In genomic region chr20:10902174-10902573, GRCh38 we compare ENCODE assay signal across 22 cellular contexts.
DNase-seq lines count a peak whose midpoint lies in the region; ATAC-seq, FAIRE-seq and TF ChIP-seq lines count a peak whose summit lies in the region.
"Had no signal": no experiment of that assay in that cellular context is flagged by ENCODE, and none has a peak within 500 bp of the region (broad histone marks: within the 10 kb centered on the region; RNA-seq: fewer than 3 reads in every experiment).

No MANE protein-coding gene starts in this region.

- 65% methylated on average over 1 of the region's 1 CpG for WGBS in hepatocyte (ENCODE audit: low lambda C conversion rate, missing lambda C conversion rate)

- peaks cover 22% of the 10 kb centered on the region for H3K4me1 Mint-ChIP-seq in astrocyte (ENCODE audit: low read depth, unreplicated experiment)
- no peaks in the 10 kb centered on the region for H3K4me1 Mint-ChIP-seq in immature natural killer cell
- H3K4me1 Mint-ChIP-seq: CD4-positive, alpha-beta memory T cell had no signal

- H3K9me3 ChIP-seq in astrocyte (ENCODE audit: insufficient read depth, low read depth, low read length) (no peaks in the 10 kb centered on the region), hepatocyte (ENCODE audit: low read depth) (no peaks in the 10 kb centered on the region), neuron (ENCODE audit: low read length) (no peaks in the 10 kb centered on the region), tibial artery (no peaks in the 10 kb centered on the region)
- H3K9me3 ChIP-seq: BLaER1 treated with 17β-estradiol and CSF1 and Interleukin-3, amounts not matched to agents 10 nM and 100 nM had no signal

- no peak overlapping the region for H3K9ac ChIP-seq in astrocyte (ENCODE audit: low read length)
- H3K9ac ChIP-seq: BLaER1 treated with 17β-estradiol and CSF1 and Interleukin-3, amounts not matched to agents 10 nM and 100 nM had no signal

- intact Hi-C loops in tibial artery (cut with DNase I; ENCODE audit: low total_unique reads): no loop called here

- no peaks in the 10 kb centered on the region for H3K4me1 ChIP-seq in astrocyte (ENCODE audit: insufficient read depth, low read length)
- H3K4me1 ChIP-seq in hepatocyte (ENCODE audit: insufficient read depth): peaks cover 20% of the 10 kb centered on the region
- peaks cover 19% of the 10 kb centered on the region for H3K4me1 ChIP-seq in neuron (ENCODE audit: insufficient read depth, low read length)
- H3K4me1 ChIP-seq in tibial artery: peaks cover 0 to 25% (median 16%) of the 10 kb centered on the region in 4 donors
- H3K4me1 ChIP-seq: BLaER1 treated with 17β-estradiol and CSF1 and Interleukin-3, amounts not matched to agents 10 nM and 100 nM had no signal

- ATAC-seq in GM21717 (IDR thresholded peaks at IDR 0.05; ENCODE audit: unreplicated experiment): no peak
- ATAC-seq: Panc1 had no signal

- no peak for DNase-seq in astrocyte (ENCODE audit: low read depth)
- DNase-seq in hepatocyte (ENCODE audit: low spot score): peak; percentile 19
- DNase-seq in tibial artery: no peak
- no peak for DNase-seq in HTR-8/SVneo (ENCODE audit: insufficient read length, low spot score)
- no peak for DNase-seq in immature natural killer cell
- DNase-seq: Calu3; CD4-positive, alpha-beta memory T cell; DMS153; GOT3; HCEC 1CT; KG1; NCI-H1092; NCI-H1436; NCI-H187 treated with DMSO at 0.1 percent for 48 hours; NCI-H2107; NCI-H510A had no signal

- H3K4me3 ChIP-seq in astrocyte (ENCODE audit: insufficient read depth, low read depth, low read length) (no peak overlapping the region), hepatocyte (no peak overlapping the region), neuron (ENCODE audit: low read length) (no peak overlapping the region), tibial artery (no peak overlapping the region)
- H3K4me3 ChIP-seq: BLaER1 treated with 17β-estradiol and CSF1 and Interleukin-3, amounts not matched to agents 10 nM and 100 nM had no signal

- H3K36me3 Mint-ChIP-seq in astrocyte (ENCODE audit: low read depth, unreplicated experiment) (no peaks in the 10 kb centered on the region), immature natural killer cell (no peaks in the 10 kb centered on the region)
- H3K36me3 Mint-ChIP-seq: CD4-positive, alpha-beta memory T cell had no signal

- H3K27me3 Mint-ChIP-seq in astrocyte (ENCODE audit: low read depth, unreplicated experiment): no peaks in the 10 kb centered on the region
- H3K27me3 Mint-ChIP-seq in immature natural killer cell (ENCODE audit: low read depth in 3 of 3): peaks cover 0 to 4% (median 2%) of the 10 kb centered on the region in 3 donors
- H3K27me3 Mint-ChIP-seq: CD4-positive, alpha-beta memory T cell had no signal

- H3K79me2 ChIP-seq in astrocyte (ENCODE audit: insufficient read depth, low read length) (no peaks in the 10 kb centered on the region), hepatocyte (no peaks in the 10 kb centered on the region)

- H3K27ac ChIP-seq in astrocyte (ENCODE audit: low read depth, low read length): no peak overlapping the region
- peak overlapping the region; percentile 26 for H3K27ac ChIP-seq in hepatocyte
- peak overlapping the region; percentile 21 to 28 for H3K27ac ChIP-seq in tibial artery
- H3K27ac ChIP-seq: BLaER1 treated with 17β-estradiol and CSF1 and Interleukin-3, amounts not matched to agents 10 nM and 100 nM; HL-60 had no signal

- H2AFZ ChIP-seq in astrocyte (ENCODE audit: low read depth, low read length) (no peak overlapping the region), hepatocyte (no peak overlapping the region), neuron (ENCODE audit: low read depth, low read length) (peak overlapping the region; percentile 57)

- FAIRE-seq in astrocyte (lab: Jason Lieb, UNC) (no peak), HTR-8/SVneo (lab: Jason Lieb, UNC) (no peak)
- FAIRE-seq: GM12891 had no signal

- H3K9me2 ChIP-seq in hepatocyte (replicated peaks; ENCODE audit: insufficient read depth): no peaks in the 10 kb centered on the region

- no peaks in the 10 kb centered on the region for H4K20me1 ChIP-seq in astrocyte (ENCODE audit: insufficient read depth, low read length)
- H4K20me1 ChIP-seq in hepatocyte (ENCODE audit: insufficient read depth, poor library complexity, severe bottlenecking): no peaks in the 10 kb centered on the region
- H4K20me1 ChIP-seq: BLaER1 treated with 17β-estradiol and CSF1 and Interleukin-3, amounts not matched to agents 10 nM and 100 nM had no signal

- H3K36me3 ChIP-seq in astrocyte (ENCODE audit: insufficient read depth, low read length): no peaks in the 10 kb centered on the region
- no peaks in the 10 kb centered on the region for H3K36me3 ChIP-seq in hepatocyte (replicated peaks; ENCODE audit: insufficient read depth, low read depth)
- H3K36me3 ChIP-seq in neuron (ENCODE audit: insufficient read depth, low read length): no peaks in the 10 kb centered on the region
- no peaks in the 10 kb centered on the region for H3K36me3 ChIP-seq in tibial artery
- H3K36me3 ChIP-seq: BLaER1 treated with 17β-estradiol and CSF1 and Interleukin-3, amounts not matched to agents 10 nM and 100 nM had no signal

- no peak overlapping the region for H3K4me2 ChIP-seq in astrocyte (ENCODE audit: low read length)
- H3K4me2 ChIP-seq in hepatocyte: peak overlapping the region; percentile 21
- H3K4me2 ChIP-seq: BLaER1 treated with 17β-estradiol and CSF1 and Interleukin-3, amounts not matched to agents 10 nM and 100 nM had no signal

- no peaks in the 10 kb centered on the region for H3K9me3 Mint-ChIP-seq in astrocyte (ENCODE audit: unreplicated experiment)
- peaks cover 0 to 6% (median under 1%) of the 10 kb centered on the region in 6 donors for H3K9me3 Mint-ChIP-seq in immature natural killer cell

- peak overlapping the region; percentile 82 for H3K27ac Mint-ChIP-seq in astrocyte (ENCODE audit: unreplicated experiment)
- H3K27ac Mint-ChIP-seq in immature natural killer cell: no peak overlapping the region
- H3K27ac Mint-ChIP-seq: CD4-positive, alpha-beta memory T cell had no signal

- H3K27me3 ChIP-seq in astrocyte (ENCODE audit: insufficient read depth, low read length) (no peaks in the 10 kb centered on the region), hepatocyte (no peaks in the 10 kb centered on the region), neuron (ENCODE audit: insufficient read depth, low read length) (no peaks in the 10 kb centered on the region), tibial artery (no peaks in the 10 kb centered on the region)
- H3K27me3 ChIP-seq: BLaER1 treated with 17β-estradiol and CSF1 and Interleukin-3, amounts not matched to agents 10 nM and 100 nM had no signal

- TF ChIP-seq CTCF in astrocyte (IDR thresholded peaks at IDR 0.05; ENCODE audit: insufficient read depth, low read depth, low read length): no peak
- TF ChIP-seq CTCF in hepatocyte (IDR thresholded peaks at IDR 0.05; ENCODE audit: poor library complexity): no peak
- no peak for TF ChIP-seq CTCF in tibial artery (IDR thresholded peaks at IDR 0.05)

- no peak overlapping the region for H3K4me3 Mint-ChIP-seq in astrocyte (ENCODE audit: unreplicated experiment)
- no peak overlapping the region for H3K4me3 Mint-ChIP-seq in immature natural killer cell
- H3K4me3 Mint-ChIP-seq: CD4-positive, alpha-beta memory T cell had no signal
